ENCODE assay signal across 29 cellular contexts in genomic region chr16:84973776-84974523, GRCh38. TPM values are rescaled to one million over a fixed set of nuclear protein-coding genes. Genes with fewer than 3 reads are reported as not detected.
A peak's percentile ranks its signal among the peaks of the same experiment; 100 is the strongest.
DNase-seq lines count a peak whose midpoint lies in the region; ATAC-seq, FAIRE-seq and TF ChIP-seq lines count a peak whose summit lies in the region.
"Had no signal": no experiment of that assay in that cellular context is flagged by ENCODE, and none has a peak within 500 bp of the region (broad histone marks: within the 10 kb centered on the region; RNA-seq: fewer than 3 reads in every experiment).

No MANE protein-coding gene starts in this region.

- no peak overlapping the region for H2AFZ ChIP-seq in GM12878 (ENCODE audit: control insufficient read depth, low read depth, low read length)
- H2AFZ ChIP-seq: GM23338 had no signal

- RAD21 ChIA-PET in GM12878 (lab: Charles Lee; ENCODE audit: unreplicated experiment): no interaction called here

- in situ Hi-C loops in GM12878 (cut with MboI): loop anchor here (5.0 to 25.0 kb wide), 3 partner anchors 222 to 462 kb away; partner anchors contain the start of genes KLHL36 and MEAK7

- ATAC-seq in A549 (no peak), GM12878 (no peak), psoas muscle (no peak)
- ATAC-seq: activated CD4-positive, alpha-beta T cell treated with anti-CD3 and anti-CD28 coated beads for 36 hours; activated CD8-positive, alpha-beta T cell treated with anti-CD3 and anti-CD28 coated beads for 36 hours; GM23338; naive thymus-derived CD8-positive, alpha-beta T cell; Panc1; stimulated activated naive CD8-positive, alpha-beta T cell treated with anti-CD3 and anti-CD28 coated beads, Interleukin-15, Interleukin-2, amounts not matched to agents 100 U/mL and 50 U/mL, for 24 hours had no signal

- no peak overlapping the region for H3K4me3 ChIP-seq in A549
- H3K4me3 ChIP-seq in BLaER1 treated with 17β-estradiol and CSF1 and Interleukin-3, amounts not matched to agents 10 nM and 100 nM: 0 out of 20 replicates have a peak overlapping the region, but pooled peaks of 1 of the 10 experiments have one; percentile 22
- no peak overlapping the region for H3K4me3 ChIP-seq in GM12878
- H3K4me3 ChIP-seq in psoas muscle: no peak overlapping the region
- H3K4me3 ChIP-seq: GM23338, lung, testis had no signal

- intact Hi-C loops in GM12878 (cut with micrococcal nuclease; ENCODE audit: unreplicated experiment) (no loop called here), psoas muscle (cut with DNase I) (loop anchor here (5.0 kb wide), 2 partner anchors 47 to 222 kb away; no protein-coding TSS in a partner anchor)

- H3K4me1 ChIP-seq in A549 (peaks cover 19% of the 10 kb centered on the region), GM12878 (ENCODE audit: control insufficient read depth, insufficient read depth, low read length) (no peaks in the 10 kb centered on the region), psoas muscle (peaks cover 23% of the 10 kb centered on the region)
- H3K4me1 ChIP-seq in BLaER1 treated with 17β-estradiol and CSF1 and Interleukin-3, amounts not matched to agents 10 nM and 100 nM: peaks cover 28 to 55% (median 42%) of the 10 kb centered on the region in 10 experiments

- H3K4me2 ChIP-seq in A549 (no peak overlapping the region), GM12878 (ENCODE audit: control insufficient read depth, insufficient read depth) (no peak overlapping the region)
- peak overlapping the region; percentile 34 to 84 (median 70); a peak in 21 of 22 replicates for H3K4me2 ChIP-seq in BLaER1 treated with 17β-estradiol and CSF1 and Interleukin-3, amounts not matched to agents 10 nM and 100 nM
- H3K4me2 ChIP-seq: GM23338 had no signal

- TF ChIP-seq POLR2A in A549 (IDR thresholded peaks at IDR 0.05; ENCODE audit: low read length) (no peak), GM12878 (IDR thresholded peaks at IDR 0.05; ENCODE audit: low read depth, low read length) (no peak)

- H3K27ac ChIP-seq in A549: peak overlapping the region; percentile 76 to 82; a peak in 2 of 6 replicates
- no peak overlapping the region for H3K27ac ChIP-seq in BLaER1 treated with 17β-estradiol and CSF1 and Interleukin-3, amounts not matched to agents 10 nM and 100 nM
- H3K27ac ChIP-seq in GM12878 (ENCODE audit: control insufficient read depth, insufficient read depth): no peak overlapping the region
- peak overlapping the region; percentile 84 for H3K27ac ChIP-seq in psoas muscle

- FAIRE-seq in A549 (lab: Jason Lieb, UNC) (no peak), GM12878 (lab: Jason Lieb, UNC) (no peak)
- FAIRE-seq: frontal cortex, GM18507, GM19239 had no signal

- CTCF ChIA-PET in A549 (lab: Yijun Ruan, JAX): interaction anchor here (0.8 to 19.5 kb wide), 12 partner anchors 19 to 468 kb away, joined by 3 to 452 read pairs (median 8); no protein-coding TSS in a partner anchor
- CTCF ChIA-PET in GM12878 (lab: Yijun Ruan, JAX): interaction anchor here (1.2 to 7.4 kb wide), 3 partner anchors 21 to 236 kb away, joined by 3 to 157 read pairs (median 95); no protein-coding TSS in a partner anchor

- TF ChIP-seq EP300 in A549 (IDR thresholded peaks at IDR 0.05): no peak
- no peak for TF ChIP-seq EP300 in GM12878 (IDR thresholded peaks at IDR 0.05; ENCODE audit: borderline replicate concordance in 1 of 2, control insufficient read depth in 1 of 2, low read depth in 2 of 2, low read length in 2 of 2)

- peak overlapping the region in 6 of 11 experiments; percentile 13 to 48 (median 26); a peak in 5 of 22 replicates for H3K9ac ChIP-seq in BLaER1 treated with 17β-estradiol and CSF1 and Interleukin-3, amounts not matched to agents 10 nM and 100 nM
- H3K9ac ChIP-seq in GM12878 (ENCODE audit: control insufficient read depth, insufficient read depth, low read length): no peak overlapping the region

- SMC1A ChIA-PET in GM12878 (lab: Charles Lee; ENCODE audit: uncharacterized antibody, unreplicated experiment): interaction anchor here (1.2 to 6.2 kb wide), 3 partner anchors 22 to 351 kb away, joined by 3 to 142 read pairs (median 3); no protein-coding TSS in a partner anchor

- peaks cover 0 to 23% (median 0%) of the 10 kb centered on the region in 11 experiments; a peak in 9 of 22 replicates for H3K27me3 ChIP-seq in BLaER1 treated with 17β-estradiol and CSF1 and Interleukin-3, amounts not matched to agents 10 nM and 100 nM
- H3K27me3 ChIP-seq in GM12878 (replicated peaks in 1 of 2; ENCODE audit: control insufficient read depth in 2 of 2, insufficient read depth in 2 of 2, low read length in 1 of 2) (no peaks in the 10 kb centered on the region), psoas muscle (ENCODE audit: insufficient read depth in 3 of 3, low read length in 2 of 3) (no peaks in the 10 kb centered on the region)
- H3K27me3 ChIP-seq: testis had no signal

- POLR2A ChIA-PET in A549 (lab: Yijun Ruan, JAX): no interaction called here
- POLR2A ChIA-PET in GM12878 (lab: Charles Lee): no interaction called here

- BruUV-seq in GM12878 (replicated peaks; lab: Mats Ljungman, UMichigan): no TSS peak

- peaks cover 49 to 76% (median 68%) of the 10 kb centered on the region in 11 experiments for H4K20me1 ChIP-seq in BLaER1 treated with 17β-estradiol and CSF1 and Interleukin-3, amounts not matched to agents 10 nM and 100 nM
- no peaks in the 10 kb centered on the region for H4K20me1 ChIP-seq in GM12878 (ENCODE audit: control insufficient read depth, insufficient read depth)

- WGBS in A549 (ENCODE audit: missing lambda C conversion rate): 89% methylated on average over 23 of the region's 23 CpGs
- 93% methylated on average over 23 of the region's 23 CpGs for WGBS in GM12878 (ENCODE audit: insufficient coverage, insufficient replicate concordance, low lambda C conversion rate, missing lambda C conversion rate)
- 85 to 88% (median 86%) methylated on average over 23 of the region's 23 CpGs for WGBS in psoas muscle, 3 donors

- H3K36me3 ChIP-seq in BLaER1 treated with 17β-estradiol and CSF1 and Interleukin-3, amounts not matched to agents 10 nM and 100 nM: peaks cover 48 to 55% (median 53%) of the 10 kb centered on the region in 11 experiments
- H3K36me3 ChIP-seq in GM12878 (ENCODE audit: control insufficient read depth in 2 of 2, insufficient read depth in 2 of 2, low read length in 1 of 2) (peaks cover 10 to 12% of the 10 kb centered on the region in 2 experiments), psoas muscle (ENCODE audit: insufficient read depth in 1 of 2, low read depth in 1 of 2) (peaks cover 0 to 54% of the 10 kb centered on the region in 2 donors)

- no peaks in the 10 kb centered on the region for H3K9me3 ChIP-seq in A549
- no peaks in the 10 kb centered on the region for H3K9me3 ChIP-seq in BLaER1 treated with 17β-estradiol and CSF1 and Interleukin-3, amounts not matched to agents 10 nM and 100 nM (replicated peaks in 1 of 11)
- no peaks in the 10 kb centered on the region for H3K9me3 ChIP-seq in GM12878 (replicated peaks; ENCODE audit: control insufficient read depth, insufficient read depth, low read length)
- H3K9me3 ChIP-seq in psoas muscle: no peaks in the 10 kb centered on the region
- H3K9me3 ChIP-seq: testis had no signal

- no peaks in the 10 kb centered on the region for H3K79me2 ChIP-seq in GM12878 (ENCODE audit: control insufficient read depth, insufficient read depth, low read length)

- DNase-seq in A549 (ENCODE audit: low read depth in 1 of 2, low spot score in 1 of 2) (no peak), GM12878 (ENCODE audit: low read depth, low spot score) (no peak), psoas muscle (no peak), NCI-H2227 treated with DMSO at 0.1 percent for 48 hours (lab: John Stamatoyannopoulos, UW) (no peak), DMS53 treated with DMSO at 0.1 percent for 48 hours (lab: John Stamatoyannopoulos, UW; ENCODE audit: unreplicated experiment) (no peak), NCI-H345 treated with DMSO at 0.1 percent for 48 hours (lab: John Stamatoyannopoulos, UW; ENCODE audit: unreplicated experiment) (no peak)
- DNase-seq: activated CD4-positive, alpha-beta T cell treated with anti-CD3 and anti-CD28 coated beads for 36 hours; activated CD8-positive, alpha-beta memory T cell treated with anti-CD3 and anti-CD28 coated beads, Interleukin-2, amount 50 U/mL, for 48 hours; activated CD8-positive, alpha-beta T cell treated with anti-CD3 and anti-CD28 coated beads for 36 hours; activated naive CD4-positive, alpha-beta T cell treated with anti-CD3 and anti-CD28 coated beads, Interleukin-2, amount 50 U/mL, for 16 hours; hippocampal formation; MM.1S; naive thymus-derived CD8-positive, alpha-beta T cell; NCI-H1417; NCI-H2029 treated with DMSO at 0.1 percent for 48 hours; NCI-H748 treated with DMSO at 0.1 percent for 48 hours; retina; SHP77 treated with DMSO at 0.1 percent for 48 hours; stimulated activated CD4-positive, alpha-beta T cell treated with anti-CD3 and anti-CD28 coated beads, Interleukin-1b, Interleukin-23, amount 100 ng/mL, for 48 hours; stimulated activated naive CD8-positive, alpha-beta T cell treated with anti-CD3 and anti-CD28 coated beads, Interleukin-15, Interleukin-2, amounts not matched to agents 100 U/mL and 50 U/mL, for 24 hours; T-helper 9 cell; testis had no signal

- TF ChIP-seq CTCF in A549 (IDR thresholded peaks at IDR 0.05): no peak
- TF ChIP-seq CTCF in GM12878 (IDR thresholded peaks at IDR 0.05 in 2 of 3, conservative IDR thresholded peaks at IDR 0.05 in 1 of 3; ENCODE audit: control insufficient read depth in 2 of 3, extremely low read depth in 1 of 3, insufficient read depth in 1 of 3, low read depth in 3 of 3, low read length in 3 of 3): no peak
- TF ChIP-seq CTCF in psoas muscle (IDR thresholded peaks at IDR 0.05): no peak

- no peak for TF ChIP-seq RAD21 in A549 (conservative IDR thresholded peaks at IDR 0.05 in 1 of 2, IDR thresholded peaks at IDR 0.05 in 1 of 2)
- TF ChIP-seq RAD21 in GM12878 (IDR thresholded peaks at IDR 0.05; ENCODE audit: insufficient read depth, low read depth, low read length): no peak

RNA-seq across cellular contexts. Expression of gene ZDHHC7, which starts 37.4 kb away (rescaled TPM):
- polyA plus RNA-seq in A549 (2011; rRNA removed): 58.0 and 88.6 TPM in 2 replicates
- polyA plus RNA-seq in A549 (2012; cell fraction: cytosol; rRNA removed): 65.9 and 68.3 TPM in 2 replicates
- polyA plus RNA-seq in A549 (2012; cell fraction: nucleus; rRNA removed): 54.7 and 55.5 TPM in 2 replicates
- polyA plus RNA-seq in A549 (2017; fragmentation: RNase III; extraction: RNeasy Plus Mini Kit Qiagen cat#74134 plus additional on column Dnase treatment): 39.4 to 43.7 TPM (median 42.3 TPM) in 3 replicates
- polyA minus RNA-seq in A549 (2011; rRNA and poly(A)+ RNA removed): 70.3 and 80.3 TPM in 2 replicates
- total RNA-seq in GM12878 (2013; cell fraction: nucleolus; rRNA removed): 27.1 and 33.1 TPM in 2 replicates
- total RNA-seq in GM12878 (2014; rRNA removed): 21.7 and 26.0 TPM in 2 replicates
- total RNA-seq in GM12878 (2014; rRNA removed; fragmentation: Illumina TruSeq; extraction: Trizol): 17.9 and 18.8 TPM in 2 replicates
- 23.3 and 23.8 TPM in 2 replicates for total RNA-seq in GM12878 (2021)
- 13.8 TPM for polyA plus RNA-seq in GM12878 (2011; ENCODE audit: low read depth)
- polyA plus RNA-seq in GM12878 (2011; rRNA removed): 12.6 and 19.4 TPM in 2 replicates
- 33.2 and 37.3 TPM in 2 replicates for polyA plus RNA-seq in GM12878 (2011; cell fraction: cytosol; rRNA removed)
- 26.3 and 37.5 TPM in 2 replicates for polyA plus RNA-seq in GM12878 (2011; cell fraction: nucleus; rRNA removed)
- polyA plus RNA-seq in GM12878 (2012): 18.0 and 19.3 TPM in 2 replicates
- polyA plus RNA-seq in GM12878 (2014; fragmentation: Illumina TruSeq; extraction: Trizol): 25.4 and 29.0 TPM in 2 replicates
- polyA plus RNA-seq in GM12878 (2014; fragmentation: Nextera tagmentation; extraction: Ambion mirVana): 1 to 10 TPM in 1 of 2 experiments, under 1 TPM in 1; 0.87 to 2.8 TPM
- polyA plus RNA-seq in GM12878 (2014; rRNA removed): 21.4 and 22.3 TPM in 2 replicates
- 10 to 100 TPM; 12.9 to 20.7 TPM for polyA plus RNA-seq in GM12878 (2016; fragmentation: Nextera tagmentation; extraction: Ambion mirVana)
- polyA minus RNA-seq in GM12878 (2011; rRNA and poly(A)+ RNA removed): 11.7 and 18.3 TPM in 2 replicates
- 6.9 and 10.5 TPM in 2 replicates for polyA minus RNA-seq in GM12878 (2011; cell fraction: cytosol; rRNA and poly(A)+ RNA removed)
- 6.6 and 9.9 TPM in 2 replicates for polyA minus RNA-seq in GM12878 (2011; cell fraction: nucleus; rRNA and poly(A)+ RNA removed)
- total RNA-seq in psoas muscle: 10 to 100 TPM; 33.2 to 52.3 (median 44.8) TPM
- polyA plus RNA-seq in psoas muscle: 10 to 100 TPM; 19.7 to 96.0 (median 26.6) TPM

RNA-seq across cellular contexts. Expression of gene KIAA0513, which starts 53.6 kb away (rescaled TPM):
- polyA plus RNA-seq in A549 (2011; rRNA removed) (1.5 and 1.8 TPM in 2 replicates), A549 (2017; fragmentation: RNase III; extraction: RNeasy Plus Mini Kit Qiagen cat#74134 plus additional on column Dnase treatment) (1.7 to 2.3 TPM (median 1.8 TPM) in 3 replicates), GM12878 (2011; rRNA removed) (0.29 and 0.65 TPM in 2 replicates), GM12878 (2014; fragmentation: Illumina TruSeq; extraction: Trizol) (1.2 and 2.2 TPM in 2 replicates), GM12878 (2014; fragmentation: Nextera tagmentation; extraction: Ambion mirVana) (under 1 TPM; 0.14 to 0.22 TPM), GM12878 (2014; rRNA removed) (2.4 and 3.5 TPM in 2 replicates), GM12878 (2016; fragmentation: Nextera tagmentation; extraction: Ambion mirVana) (1 to 10 TPM; 1.5 to 5.8 TPM), psoas muscle (10 to 100 TPM in 1 of 3 donors, 1 to 10 TPM in 2; 3.6 to 18.2 (median 3.9) TPM)
- 0.82 and 1.0 TPM in 2 replicates for polyA plus RNA-seq in A549 (2012; cell fraction: cytosol; rRNA removed)
- polyA plus RNA-seq in A549 (2012; cell fraction: nucleus; rRNA removed): 1.0 and 1.1 TPM in 2 replicates
- 1.5 and 5.3 TPM in 2 replicates for polyA minus RNA-seq in A549 (2011; rRNA and poly(A)+ RNA removed)
- 3.5 and 4.8 TPM in 2 replicates for total RNA-seq in GM12878 (2013; cell fraction: nucleolus; rRNA removed)
- total RNA-seq in GM12878 (2014; rRNA removed) (1.8 and 2.3 TPM in 2 replicates), GM12878 (2014; rRNA removed; fragmentation: Illumina TruSeq; extraction: Trizol) (2.3 and 2.4 TPM in 2 replicates), GM12878 (2021) (4.3 and 4.6 TPM in 2 replicates), psoas muscle (10 to 100 TPM in 3 of 4 donors, 1 to 10 TPM in 1; 8.7 to 14.3 (median 13.3) TPM)
- polyA plus RNA-seq in GM12878 (2011; ENCODE audit: low read depth): 1.4 TPM
- polyA plus RNA-seq in GM12878 (2011; cell fraction: cytosol; rRNA removed): 0.79 and 0.81 TPM in 2 replicates
- polyA plus RNA-seq in GM12878 (2011; cell fraction: nucleus; rRNA removed): 1.0 and 1.1 TPM in 2 replicates
- 3.0 and 3.8 TPM in 2 replicates for polyA plus RNA-seq in GM12878 (2012)
- polyA minus RNA-seq in GM12878 (2011; rRNA and poly(A)+ RNA removed): 0.82 and 1.2 TPM in 2 replicates
- polyA minus RNA-seq in GM12878 (2011; cell fraction: cytosol; rRNA and poly(A)+ RNA removed): 0.10 TPM in 1 of 2 replicates, not detected in the other
- polyA minus RNA-seq in GM12878 (2011; cell fraction: nucleus; rRNA and poly(A)+ RNA removed): 0.85 and 1.4 TPM in 2 replicates

Comparison
In these comparisons a context has a peak if more than half of its experiments do, and no peak if none do; other contexts are left out.
1. H3K27ac ChIP-seq: peak in A549 (2 of 2) and psoas muscle (single experiment); none in BLaER1 treated with 17β-estradiol and CSF1 and Interleukin-3, amounts not matched to agents 10 nM and 100 nM (0 of 11) and GM12878 (single experiment).
2. H3K4me2 ChIP-seq: peak in BLaER1 treated with 17β-estradiol and CSF1 and Interleukin-3, amounts not matched to agents 10 nM and 100 nM (11 of 11); none in A549 (single experiment) and GM12878 (single experiment).